In the genomic region with DNA sequence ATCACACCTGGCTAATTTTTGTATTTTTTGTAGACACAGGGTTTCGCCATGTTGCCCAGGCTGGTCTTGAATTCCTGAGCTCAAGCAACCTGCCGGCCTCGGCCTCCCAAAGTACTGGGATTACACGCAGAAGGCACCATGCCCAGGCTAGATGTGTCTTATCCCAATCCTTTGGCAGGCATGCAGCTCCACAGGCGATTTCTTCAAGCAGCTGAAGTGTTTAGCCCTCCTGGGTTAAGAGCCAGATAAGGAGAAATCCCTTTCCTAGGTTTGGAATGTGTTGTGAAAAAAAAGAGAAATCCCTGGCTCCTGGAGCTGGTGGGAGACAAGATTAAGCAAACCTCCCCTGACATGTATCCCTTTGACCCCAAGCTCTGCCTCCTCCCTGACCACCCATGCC, we compare ENCODE assay signal across 14 cellular contexts. TPM values are rescaled to one million over a fixed set of nuclear protein-coding genes. Genes with fewer than 3 reads are reported as not detected.
DNase-seq lines count a peak whose midpoint lies in the region; ATAC-seq, FAIRE-seq and TF ChIP-seq lines count a peak whose summit lies in the region.
"Had no signal": no experiment of that assay in that cellular context is flagged by ENCODE, and none has a peak within 500 bp of the region (broad histone marks: within the 10 kb centered on the region; RNA-seq: fewer than 3 reads in every experiment).

No MANE protein-coding gene starts in this region.

- no peaks in the 10 kb centered on the region for H3K9me3 Mint-ChIP-seq in stimulated activated naive CD8-positive, alpha-beta T cell treated with anti-CD3 and anti-CD28 coated beads, Interleukin-15, Interleukin-2, amounts not matched to agents 100 ng/mL and 50 ng/mL, for 24 hours
- H3K9me3 Mint-ChIP-seq in stimulated activated naive CD8-positive, alpha-beta T cell treated with anti-CD3 and anti-CD28 coated beads, Interleukin-15, amount 100 ng/mL, for 72 hours: peaks cover 5 to 11% of the 10 kb centered on the region in 2 donors
- H3K9me3 Mint-ChIP-seq in activated naive CD8-positive, alpha-beta T cell treated with anti-CD3 and anti-CD28 coated beads for 36 hours: peaks cover 4% of the 10 kb centered on the region

- no peak for ATAC-seq in stimulated activated naive CD8-positive, alpha-beta T cell treated with anti-CD3 and anti-CD28 coated beads, Interleukin-15, amount 100 ng/mL, for 72 hours
- ATAC-seq in GM19023 (IDR thresholded peaks at IDR 0.05; ENCODE audit: unreplicated experiment) (no peak), HG03565 (IDR thresholded peaks at IDR 0.05; ENCODE audit: unreplicated experiment) (no peak), sciatic nerve (no peak)

- WGBS in mesodermal cell (ENCODE audit: insufficient coverage in 2 of 2), 2 experiments: 72 to 73% methylated on average over 4 to 5 of the region's 5 CpGs

- no peaks in the 10 kb centered on the region for H3K9me3 ChIP-seq in mesodermal cell (ENCODE audit: control insufficient read depth, low read length)
- H3K9me3 ChIP-seq: BE2C, SK-N-SH had no signal

- H3K4me1 ChIP-seq in mesodermal cell (ENCODE audit: control insufficient read depth, insufficient read depth, low read length, poor library complexity, severe bottlenecking): peaks cover 51% of the 10 kb centered on the region
- H3K4me1 ChIP-seq: BE2C had no signal

- no peaks in the 10 kb centered on the region for H3K36me3 ChIP-seq in mesodermal cell (ENCODE audit: control insufficient read depth, insufficient read depth, low read length)
- H3K36me3 ChIP-seq: BE2C had no signal

- H3K27ac Mint-ChIP-seq in stimulated activated naive CD8-positive, alpha-beta T cell treated with anti-CD3 and anti-CD28 coated beads, Interleukin-15, Interleukin-2, amounts not matched to agents 100 ng/mL and 50 ng/mL, for 24 hours: peak overlapping the region; percentile 17
- no peak overlapping the region for H3K27ac Mint-ChIP-seq in stimulated activated naive CD8-positive, alpha-beta T cell treated with anti-CD3 and anti-CD28 coated beads, Interleukin-15, amount 100 ng/mL, for 72 hours
- H3K27ac Mint-ChIP-seq in activated naive CD8-positive, alpha-beta T cell treated with anti-CD3 and anti-CD28 coated beads for 36 hours: peak overlapping the region; percentile 30

- H3K4me3 Mint-ChIP-seq in stimulated activated naive CD8-positive, alpha-beta T cell treated with anti-CD3 and anti-CD28 coated beads, Interleukin-15, Interleukin-2, amounts not matched to agents 100 ng/mL and 50 ng/mL, for 24 hours: no peak overlapping the region
- H3K4me3 Mint-ChIP-seq in stimulated activated naive CD8-positive, alpha-beta T cell treated with anti-CD3 and anti-CD28 coated beads, Interleukin-15, amount 100 ng/mL, for 72 hours: peak overlapping the region in 1 of 2 donors; percentile 55
- H3K4me3 Mint-ChIP-seq in activated naive CD8-positive, alpha-beta T cell treated with anti-CD3 and anti-CD28 coated beads for 36 hours: no peak overlapping the region

- H3K4me3 ChIP-seq in mesodermal cell (ENCODE audit: extremely low read depth, insufficient read depth, low read length, poor library complexity, severe bottlenecking): no peak overlapping the region

- H3K4me1 Mint-ChIP-seq in stimulated activated naive CD8-positive, alpha-beta T cell treated with anti-CD3 and anti-CD28 coated beads, Interleukin-15, Interleukin-2, amounts not matched to agents 100 ng/mL and 50 ng/mL, for 24 hours (ENCODE audit: low read depth): peaks cover 66% of the 10 kb centered on the region
- peaks cover 78% of the 10 kb centered on the region for H3K4me1 Mint-ChIP-seq in stimulated activated naive CD8-positive, alpha-beta T cell treated with anti-CD3 and anti-CD28 coated beads, Interleukin-15, amount 100 ng/mL, for 72 hours
- peaks cover 52% of the 10 kb centered on the region for H3K4me1 Mint-ChIP-seq in activated naive CD8-positive, alpha-beta T cell treated with anti-CD3 and anti-CD28 coated beads for 36 hours

- FAIRE-seq in D721Med (lab: Jason Lieb, UNC): no peak
- FAIRE-seq: islet of Langerhans had no signal

- intact Hi-C loops in sciatic nerve (cut with DNase I): loop anchor here (5.0 kb wide), 1 partner anchor 36 kb away; no protein-coding TSS in a partner anchor

- TF ChIP-seq CTCF in D721Med (IDR thresholded peaks at IDR 0.05; ENCODE audit: insufficient read depth, missing control alignments): no peak

- peaks cover 14% of the 10 kb centered on the region for H3K36me3 Mint-ChIP-seq in stimulated activated naive CD8-positive, alpha-beta T cell treated with anti-CD3 and anti-CD28 coated beads, Interleukin-15, Interleukin-2, amounts not matched to agents 100 ng/mL and 50 ng/mL, for 24 hours (ENCODE audit: low read depth)
- H3K36me3 Mint-ChIP-seq in activated naive CD8-positive, alpha-beta T cell treated with anti-CD3 and anti-CD28 coated beads for 36 hours: peaks cover 17% of the 10 kb centered on the region

- H3K27ac ChIP-seq in mesodermal cell (ENCODE audit: low read depth, low read length, severe bottlenecking): peak overlapping the region; percentile 96

- no peak for DNase-seq in stimulated activated naive CD8-positive, alpha-beta T cell treated with anti-CD3 and anti-CD28 coated beads, Interleukin-15, amount 100 ng/mL, for 72 hours
- DNase-seq in activated naive CD8-positive, alpha-beta T cell treated with anti-CD3 and anti-CD28 coated beads for 36 hours: no peak
- DNase-seq in sciatic nerve (ENCODE audit: low spot score) (no peak), D721Med (ENCODE audit: insufficient read length, low spot score) (no peak)
- DNase-seq: activated CD4-positive, CD25-positive, alpha-beta regulatory T cell treated with anti-CD3 and anti-CD28 coated beads, Interleukin-2, amount 50 U/mL, for 72 hours; BE2C; NCI-H2107; SK-N-SH had no signal

- H3K27me3 Mint-ChIP-seq in stimulated activated naive CD8-positive, alpha-beta T cell treated with anti-CD3 and anti-CD28 coated beads, Interleukin-15, Interleukin-2, amounts not matched to agents 100 ng/mL and 50 ng/mL, for 24 hours: no peaks in the 10 kb centered on the region
- no peaks in the 10 kb centered on the region for H3K27me3 Mint-ChIP-seq in stimulated activated naive CD8-positive, alpha-beta T cell treated with anti-CD3 and anti-CD28 coated beads, Interleukin-15, amount 100 ng/mL, for 72 hours
- no peaks in the 10 kb centered on the region for H3K27me3 Mint-ChIP-seq in activated naive CD8-positive, alpha-beta T cell treated with anti-CD3 and anti-CD28 coated beads for 36 hours

RNA-seq across cellular contexts. Expression of a gene that starts 2.1 kb away (rescaled TPM):
- 100 to 1,000 TPM; 124 to 127 TPM for total RNA-seq in activated naive CD8-positive, alpha-beta T cell treated with anti-CD3 and anti-CD28 coated beads for 36 hours
- polyA plus RNA-seq in mesodermal cell (2013, experiment 1 of 2): 178 TPM
- polyA plus RNA-seq in mesodermal cell (2013, experiment 2 of 2): 224 TPM
- 39.0 TPM for total RNA-seq in sciatic nerve

RNA-seq across cellular contexts. Expression of a gene that starts 9.3 kb away (rescaled TPM):
- 1 to 10 TPM; 1.8 TPM for total RNA-seq in activated naive CD8-positive, alpha-beta T cell treated with anti-CD3 and anti-CD28 coated beads for 36 hours
- polyA plus RNA-seq in mesodermal cell (2013, experiment 1 of 2): 11.7 TPM
- 16.4 TPM for polyA plus RNA-seq in mesodermal cell (2013, experiment 2 of 2)
- 3.6 TPM for total RNA-seq in sciatic nerve

RNA-seq across cellular contexts. Expression of a gene that starts 29.8 kb away (rescaled TPM):
- total RNA-seq in activated naive CD8-positive, alpha-beta T cell treated with anti-CD3 and anti-CD28 coated beads for 36 hours: 10 to 100 TPM; 39.9 to 41.6 TPM
- 35.2 TPM for polyA plus RNA-seq in mesodermal cell (2013, experiment 1 of 2)
- 24.6 TPM for polyA plus RNA-seq in mesodermal cell (2013, experiment 2 of 2)
- total RNA-seq in sciatic nerve: 50.3 TPM

RNA-seq across cellular contexts. Expression of a gene that starts 33.7 kb away (rescaled TPM):
- not detected for total RNA-seq in activated naive CD8-positive, alpha-beta T cell treated with anti-CD3 and anti-CD28 coated beads for 36 hours
- polyA plus RNA-seq in mesodermal cell (2013, experiment 1 of 2): not detected
- polyA plus RNA-seq in mesodermal cell (2013, experiment 2 of 2): not detected
- 2.5 TPM for total RNA-seq in sciatic nerve
- total RNA-seq: dermis microvascular lymphatic vessel endothelial cell had no signal
- polyA plus RNA-seq: SK-N-SH had no signal

Comparison
In these comparisons a context has a peak if more than half of its experiments do, and no peak if none do; other contexts are left out.
1. H3K27ac Mint-ChIP-seq: peak in stimulated activated naive CD8-positive, alpha-beta T cell treated with anti-CD3 and anti-CD28 coated beads, Interleukin-15, Interleukin-2, amounts not matched to agents 100 ng/mL and 50 ng/mL, for 24 hours (single experiment) and activated naive CD8-positive, alpha-beta T cell treated with anti-CD3 and anti-CD28 coated beads for 36 hours (single experiment); none in stimulated activated naive CD8-positive, alpha-beta T cell treated with anti-CD3 and anti-CD28 coated beads, Interleukin-15, amount 100 ng/mL, for 72 hours (0 of 2).